In the genomic region with DNA sequence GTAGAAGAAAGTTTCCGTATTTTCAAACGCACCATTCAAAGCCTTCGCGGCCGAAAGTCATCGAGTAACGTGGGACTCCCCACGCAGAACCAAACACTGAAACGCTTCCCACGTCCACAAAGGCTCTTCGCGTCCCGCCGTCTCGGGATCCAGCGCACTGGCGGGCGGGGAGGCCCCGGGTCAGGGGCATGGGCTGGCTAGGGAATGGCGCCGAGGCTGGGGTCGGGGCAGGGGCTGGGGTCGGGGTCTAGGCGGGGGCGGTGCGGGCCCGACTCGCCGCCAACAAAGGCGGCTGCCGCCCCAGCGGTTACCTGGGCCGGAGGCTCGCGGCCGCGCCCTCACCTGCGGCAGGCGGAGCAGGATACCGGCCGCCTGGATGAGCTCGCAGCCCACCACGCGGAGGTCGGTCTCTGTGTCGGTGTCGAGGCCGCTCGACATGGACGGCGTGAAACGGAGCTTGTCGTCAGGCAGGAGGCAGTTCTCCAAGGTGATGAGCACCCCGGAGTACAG, we compare ENCODE assay signal across 8 cellular contexts. TPM values are rescaled to one million over a fixed set of nuclear protein-coding genes. Genes with fewer than 3 reads are reported as not detected.
DNase-seq lines count a peak whose midpoint lies in the region; ATAC-seq lines count a peak whose summit lies in the region.

No MANE protein-coding gene starts in this region.

- H3K4me1 Mint-ChIP-seq in activated CD4-positive, alpha-beta memory T cell treated with anti-CD3 and anti-CD28 coated beads, Interleukin-2, amount 10 ng/mL, durations not matched to agents 7 days and 5 days, result peaks cover 55% of the 10 kb centered on the region
- H3K4me1 Mint-ChIP-seq in stimulated activated memory B cell treated with anti-CD40 and anti-IgM and Interleukin-4, amounts not matched to agents 10 μg/mL and 1 μg/mL and 100 μg/mL, for 72 hours, result peaks cover 58% of the 10 kb centered on the region

- H3K4me3 Mint-ChIP-seq in activated CD4-positive, alpha-beta memory T cell treated with anti-CD3 and anti-CD28 coated beads, Interleukin-2, amount 10 ng/mL, durations not matched to agents 7 days and 5 days, result peak overlapping the region; percentile 85
- peak overlapping the region; percentile 91 for H3K4me3 Mint-ChIP-seq in stimulated activated memory B cell treated with anti-CD40 and anti-IgM and Interleukin-4, amounts not matched to agents 10 μg/mL and 1 μg/mL and 100 μg/mL, for 72 hours

- CTCF ChIA-PET in activated CD4-positive, alpha-beta memory T cell treated with anti-CD3 and anti-CD28 coated beads, Interleukin-2, amount 10 ng/mL, durations not matched to agents 7 days and 5 days (lab: Charles Lee), result interaction anchor here (0.8 to 4.0 kb wide), 8 partner anchors 9 to 107 kb away, joined by 3 to 19 read pairs (median 6); a partner anchor contains a TSS

- intact Hi-C loops in left ventricle myocardium superior (cut with micrococcal nuclease), result no loop called here

- H3K27me3 Mint-ChIP-seq in activated CD4-positive, alpha-beta memory T cell treated with anti-CD3 and anti-CD28 coated beads, Interleukin-2, amount 10 ng/mL, durations not matched to agents 7 days and 5 days, result no peaks in the 10 kb centered on the region
- H3K27me3 Mint-ChIP-seq in stimulated activated memory B cell treated with anti-CD40 and anti-IgM and Interleukin-4, amounts not matched to agents 10 μg/mL and 1 μg/mL and 100 μg/mL, for 72 hours, result no peaks in the 10 kb centered on the region

- ATAC-seq in GM18511 (IDR thresholded peaks at IDR 0.05; ENCODE audit: unreplicated experiment) (peak; percentile 1), HG02840 (IDR thresholded peaks at IDR 0.05; ENCODE audit: low FRiP score, unreplicated experiment) (peak; percentile 21), left ventricle myocardium superior (peak; percentile 1), HG03159 (IDR thresholded peaks at IDR 0.05; ENCODE audit: unreplicated experiment) (no peak)
- ATAC-seq in stimulated activated memory B cell treated with anti-CD40 and anti-IgM and Interleukin-4, amounts not matched to agents 10 μg/mL and 1 μg/mL and 100 μg/mL, for 72 hours, result peak; percentile 1

- peak overlapping the region; percentile 84 for H3K27ac Mint-ChIP-seq in activated CD4-positive, alpha-beta memory T cell treated with anti-CD3 and anti-CD28 coated beads, Interleukin-2, amount 10 ng/mL, durations not matched to agents 7 days and 5 days
- H3K27ac Mint-ChIP-seq in stimulated activated memory B cell treated with anti-CD40 and anti-IgM and Interleukin-4, amounts not matched to agents 10 μg/mL and 1 μg/mL and 100 μg/mL, for 72 hours, result peak overlapping the region; percentile 91

- H3K9me3 Mint-ChIP-seq in activated CD4-positive, alpha-beta memory T cell treated with anti-CD3 and anti-CD28 coated beads, Interleukin-2, amount 10 ng/mL, durations not matched to agents 7 days and 5 days, result no peaks in the 10 kb centered on the region
- H3K9me3 Mint-ChIP-seq in stimulated activated memory B cell treated with anti-CD40 and anti-IgM and Interleukin-4, amounts not matched to agents 10 μg/mL and 1 μg/mL and 100 μg/mL, for 72 hours, result no peaks in the 10 kb centered on the region

- DNase-seq in activated CD4-positive, alpha-beta memory T cell treated with anti-CD3 and anti-CD28 coated beads, Interleukin-2, amount 10 ng/mL, durations not matched to agents 7 days and 5 days, result no peak
- DNase-seq in left ventricle myocardium superior (no peak), kidney glomerular epithelial cell (lab: John Stamatoyannopoulos, UW) (no peak), medulla oblongata (ENCODE audit: extremely low spot score) (no peak)

- POLR2A ChIA-PET in activated CD4-positive, alpha-beta memory T cell treated with anti-CD3 and anti-CD28 coated beads, Interleukin-2, amount 10 ng/mL, durations not matched to agents 7 days and 5 days (lab: Charles Lee), result interaction anchor here (0.6 to 4.2 kb wide), 20 partner anchors 8 to 440 kb away, joined by 3 to 51 read pairs (median 4); a partner anchor contains a TSS

- H3K36me3 Mint-ChIP-seq in activated CD4-positive, alpha-beta memory T cell treated with anti-CD3 and anti-CD28 coated beads, Interleukin-2, amount 10 ng/mL, durations not matched to agents 7 days and 5 days (ENCODE audit: low read depth), result peaks cover 71% of the 10 kb centered on the region
- H3K36me3 Mint-ChIP-seq in stimulated activated memory B cell treated with anti-CD40 and anti-IgM and Interleukin-4, amounts not matched to agents 10 μg/mL and 1 μg/mL and 100 μg/mL, for 72 hours, result peaks cover 59% of the 10 kb centered on the region

RNA-seq across cellular contexts. Expression of a gene that starts 0.4 kb away (rescaled TPM):
- 100 to 1,000 TPM; 104 TPM for total RNA-seq in activated CD4-positive, alpha-beta memory T cell treated with anti-CD3 and anti-CD28 coated beads, Interleukin-2, amount 10 ng/mL, durations not matched to agents 7 days and 5 days
- total RNA-seq in left ventricle myocardium superior, result 61.0 TPM

RNA-seq across cellular contexts. Expression of a gene that starts 8.4 kb away (rescaled TPM):
- 10 to 100 TPM; 82.8 to 87.3 TPM for total RNA-seq in activated CD4-positive, alpha-beta memory T cell treated with anti-CD3 and anti-CD28 coated beads, Interleukin-2, amount 10 ng/mL, durations not matched to agents 7 days and 5 days
- total RNA-seq in left ventricle myocardium superior, result 155 TPM

RNA-seq across cellular contexts. Expression of a gene that starts 22.3 kb away (rescaled TPM):
- total RNA-seq in activated CD4-positive, alpha-beta memory T cell treated with anti-CD3 and anti-CD28 coated beads, Interleukin-2, amount 10 ng/mL, durations not matched to agents 7 days and 5 days, result not detected
- total RNA-seq in left ventricle myocardium superior, result 2.1 TPM

RNA-seq across cellular contexts. Expression of a gene that starts 23.7 kb away (rescaled TPM):
- 100 to 1,000 TPM; 121 to 122 TPM for total RNA-seq in activated CD4-positive, alpha-beta memory T cell treated with anti-CD3 and anti-CD28 coated beads, Interleukin-2, amount 10 ng/mL, durations not matched to agents 7 days and 5 days
- 268 TPM for total RNA-seq in left ventricle myocardium superior

RNA-seq across cellular contexts. Expression of a gene that starts 36.8 kb away (rescaled TPM):
- total RNA-seq in activated CD4-positive, alpha-beta memory T cell treated with anti-CD3 and anti-CD28 coated beads, Interleukin-2, amount 10 ng/mL, durations not matched to agents 7 days and 5 days, result under 1 TPM; 0.33 to 0.45 TPM
- total RNA-seq in left ventricle myocardium superior, result 13.5 TPM
